In genomic region chr11:67354314-67355022, GRCh38 we compare ENCODE assay signal across 1 cellular context.
TF ChIP-seq lines count a peak whose summit lies in the region.

No MANE protein-coding gene starts in this region.

TF ChIP-seq in HepG2, 621 proteins besides CTCF, POLR2A, EP300 and RAD21 (continued from another document and continues in another):
- TF ChIP-seq HNF1A (IDR thresholded peaks at IDR 0.05; ENCODE audit: low read depth) (no peak), HNF1A (CRISPR knock-in tag; IDR thresholded peaks at IDR 0.05; ENCODE audit: borderline replicate concordance) (peak; percentile 30; the same call in 1 of the 2 replicates), ATF7 (IDR thresholded peaks at IDR 0.05) (no peak), ATF7 (CRISPR knock-in tag; IDR thresholded peaks at IDR 0.05) (no peak; the same call in 1 of the 2 replicates), ZNF34 (CRISPR knock-in tag; IDR thresholded peaks at IDR 0.05; ENCODE audit: borderline replicate concordance) (0 out of 2 replicates have a peak, but pooled peaks have one; percentile 74), NR2F2 (IDR thresholded peaks at IDR 0.05; ENCODE audit: borderline replicate concordance, low read depth) (no peak), ZBTB49 (CRISPR knock-in tag; IDR thresholded peaks at IDR 0.05; ENCODE audit: borderline replicate concordance) (no peak), MEIS2 (CRISPR knock-in tag; IDR thresholded peaks at IDR 0.05) (no peak), SOX6 (IDR thresholded peaks at IDR 0.05) (no peak), SOX6 (CRISPR knock-in tag; IDR thresholded peaks at IDR 0.05) (peak; percentile 85), NCOR1 (IDR thresholded peaks at IDR 0.05; ENCODE audit: borderline replicate concordance, low read length) (no peak), ZNF790 (CRISPR knock-in tag; IDR thresholded peaks at IDR 0.05; ENCODE audit: borderline replicate concordance) (no peak), CHD2 (IDR thresholded peaks at IDR 0.05; ENCODE audit: low read depth, low read length) (no peak), ZBTB25 (CRISPR knock-in tag; IDR thresholded peaks at IDR 0.05) (peak; percentile 76; the same call in 1 of the 2 replicates), ZNF18 (CRISPR knock-in tag; IDR thresholded peaks at IDR 0.05; ENCODE audit: insufficient replicate concordance) (peak; percentile 67), WIZ (CRISPR knock-in tag; IDR thresholded peaks at IDR 0.05) (0 out of 2 replicates have a peak, but pooled peaks have one; percentile 52), HMGA1 (CRISPR knock-in tag; conservative IDR thresholded peaks at IDR 0.05) (no peak), KLF6 (CRISPR knock-in tag; IDR thresholded peaks at IDR 0.05) (no peak), ZNF674 (CRISPR knock-in tag; IDR thresholded peaks at IDR 0.05; ENCODE audit: low read depth) (no peak), ZBTB33 (CRISPR knock-in tag; IDR thresholded peaks at IDR 0.05) (peak; percentile 26; the same call in 1 of the 2 replicates), ARID2 (CRISPR knock-in tag; IDR thresholded peaks at IDR 0.05; ENCODE audit: borderline replicate concordance) (no peak), ZBTB10 (CRISPR knock-in tag; IDR thresholded peaks at IDR 0.05; ENCODE audit: borderline replicate concordance) (no peak), FOXO4 (CRISPR knock-in tag; conservative IDR thresholded peaks at IDR 0.05) (no peak), ZNF792 (CRISPR knock-in tag; IDR thresholded peaks at IDR 0.05) (peak; percentile 69; the same call in 1 of the 2 replicates), TSC22D2 (CRISPR knock-in tag; IDR thresholded peaks at IDR 0.05; ENCODE audit: borderline replicate concordance) (0 out of 2 replicates have a peak, but pooled peaks have one; percentile 29), SMAD3 (CRISPR knock-in tag; IDR thresholded peaks at IDR 0.05) (0 out of 2 replicates have a peak, but pooled peaks have one; percentile 75), ZNF30 (CRISPR knock-in tag; IDR thresholded peaks at IDR 0.05) (no peak), MTF1 (CRISPR knock-in tag; IDR thresholded peaks at IDR 0.05) (no peak), ZNF891 (CRISPR knock-in tag; IDR thresholded peaks at IDR 0.05) (no peak), ZNF614 (CRISPR knock-in tag; IDR thresholded peaks at IDR 0.05; ENCODE audit: borderline replicate concordance) (peak; percentile 85; the same call in 1 of the 2 replicates), ZNF761 (CRISPR knock-in tag; conservative IDR thresholded peaks at IDR 0.05) (0 out of 2 replicates have a peak, but pooled peaks have one; percentile 41), ZNF772 (CRISPR knock-in tag; IDR thresholded peaks at IDR 0.05) (peak; percentile 67; the same call in 1 of the 2 replicates), MAX (IDR thresholded peaks at IDR 0.05) (peak; percentile 53; the same call in 1 of the 2 replicates), EED (CRISPR knock-in tag; IDR thresholded peaks at IDR 0.05) (no peak), MXD4 (CRISPR knock-in tag; IDR thresholded peaks at IDR 0.05) (no peak), ZNF558 (CRISPR knock-in tag; IDR thresholded peaks at IDR 0.05; ENCODE audit: borderline replicate concordance) (no peak), ZNF552 (CRISPR knock-in tag; IDR thresholded peaks at IDR 0.05; ENCODE audit: borderline replicate concordance) (no peak), GATAD2A (CRISPR knock-in tag; IDR thresholded peaks at IDR 0.05) (peak; percentile 85), ZNF431 (CRISPR knock-in tag; IDR thresholded peaks at IDR 0.05; ENCODE audit: borderline replicate concordance, low read depth) (0 out of 2 replicates have a peak, but pooled peaks have one; percentile 45)
- TF ChIP-seq, protein P1, sequence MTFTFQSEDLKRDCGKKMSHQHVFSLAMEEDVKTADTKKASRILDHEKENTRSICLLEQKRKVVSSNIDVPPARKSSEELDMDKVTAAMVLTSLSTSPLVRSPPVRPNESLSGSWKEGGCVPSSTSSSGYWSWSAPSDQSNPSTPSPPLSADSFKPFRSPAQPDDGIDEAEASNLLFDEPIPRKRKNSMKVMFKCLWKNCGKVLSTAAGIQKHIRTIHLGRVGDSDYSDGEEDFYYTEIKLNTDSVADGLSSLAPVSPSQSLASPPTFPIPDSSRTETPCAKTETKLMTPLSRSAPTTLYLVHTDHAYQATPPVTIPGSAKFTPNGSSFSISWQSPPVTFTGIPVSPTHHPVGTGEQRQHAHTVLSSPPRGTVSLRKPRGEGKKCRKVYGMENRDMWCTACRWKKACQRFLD (CRISPR knock-in tag; IDR thresholded peaks at IDR 0.05; ENCODE audit: borderline replicate concordance) = no peak
- TF ChIP-seq, protein P2, sequence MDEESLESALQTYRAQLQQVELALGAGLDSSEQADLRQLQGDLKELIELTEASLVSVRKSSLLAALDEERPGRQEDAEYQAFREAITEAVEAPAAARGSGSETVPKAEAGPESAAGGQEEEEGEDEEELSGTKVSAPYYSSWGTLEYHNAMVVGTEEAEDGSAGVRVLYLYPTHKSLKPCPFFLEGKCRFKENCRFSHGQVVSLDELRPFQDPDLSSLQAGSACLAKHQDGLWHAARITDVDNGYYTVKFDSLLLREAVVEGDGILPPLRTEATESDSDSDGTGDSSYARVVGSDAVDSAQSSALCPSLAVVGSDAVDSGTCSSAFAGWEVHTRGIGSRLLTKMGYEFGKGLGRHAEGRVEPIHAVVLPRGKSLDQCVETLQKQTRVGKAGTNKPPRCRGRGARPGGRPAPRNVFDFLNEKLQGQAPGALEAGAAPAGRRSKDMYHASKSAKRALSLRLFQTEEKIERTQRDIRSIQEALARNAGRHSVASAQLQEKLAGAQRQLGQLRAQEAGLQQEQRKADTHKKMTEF (CRISPR knock-in tag; IDR thresholded peaks at IDR 0.05) = peak; percentile 77
- TF ChIP-seq, protein P3, sequence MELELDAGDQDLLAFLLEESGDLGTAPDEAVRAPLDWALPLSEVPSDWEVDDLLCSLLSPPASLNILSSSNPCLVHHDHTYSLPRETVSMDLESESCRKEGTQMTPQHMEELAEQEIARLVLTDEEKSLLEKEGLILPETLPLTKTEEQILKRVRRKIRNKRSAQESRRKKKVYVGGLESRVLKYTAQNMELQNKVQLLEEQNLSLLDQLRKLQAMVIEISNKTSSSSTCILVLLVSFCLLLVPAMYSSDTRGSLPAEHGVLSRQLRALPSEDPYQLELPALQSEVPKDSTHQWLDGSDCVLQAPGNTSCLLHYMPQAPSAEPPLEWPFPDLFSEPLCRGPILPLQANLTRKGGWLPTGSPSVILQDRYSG (CRISPR knock-in tag; IDR thresholded peaks at IDR 0.05) = no peak
